Comparison of ENCODE assay signal across 8 cellular contexts in genomic region chr5:108974594-108974993, GRCh38.
"Had no signal": no experiment of that assay in that cellular context is flagged by ENCODE, and none has a peak within 500 bp of the region (broad histone marks: within the 10 kb centered on the region; RNA-seq: fewer than 3 reads in every experiment).

No MANE protein-coding gene starts in this region.

- DNase-seq: GDM1, GF-D8 had no signal

- FAIRE-seq: G401.6, GM12891, GM12892, GM18507, GM19239 had no signal

- H3K4me3 ChIP-seq: GM12878 had no signal

- ATAC-seq: GM12878 had no signal
